Comparison of ENCODE assay signal across 2 cellular contexts in genomic region chr4:139114795-139115194, GRCh38.
A peak's percentile ranks its signal among the peaks of the same experiment; 100 is the strongest.
DNase-seq lines count a peak whose midpoint lies in the region; TF ChIP-seq lines count a peak whose summit lies in the region.
"Not testable (repeated sequence)": the region's sequence is repeated elsewhere in the genome, so short reads cannot be mapped to it uniquely, and the experiment has no call there.

No MANE protein-coding gene starts in this region.

- TF ChIP-seq POLR2A in spleen (IDR thresholded peaks at IDR 0.05): not testable (repeated sequence)

- H3K4me1 ChIP-seq in spleen: not testable (repeated sequence)

- not testable (repeated sequence) for H3K27me3 ChIP-seq in spleen (replicated peaks in 1 of 7)

- H3K36me3 ChIP-seq in spleen: peaks cover 0 to 46% (median 8%) of the 10 kb centered on the region in 6 donors

- not testable (repeated sequence) for H3K4me3 ChIP-seq in spleen

- DNase-seq in posterior vena cava (ENCODE audit: low spot score) (peak; percentile 50), spleen (peak; percentile 34)

- H3K27ac ChIP-seq in spleen: not testable (repeated sequence)

- intact Hi-C loops in posterior vena cava (cut with DNase I): not testable (repeated sequence)
- intact Hi-C loops in spleen (cut with DNase I; ENCODE audit: low total_unique reads): loop anchor here (10.0 kb wide), 1 partner anchor 50 kb away; no protein-coding TSS in a partner anchor

- not testable (repeated sequence) for TF ChIP-seq CTCF in spleen (IDR thresholded peaks at IDR 0.05 in 8 of 11, conservative IDR thresholded peaks at IDR 0.05 in 3 of 11)

- H3K9me3 ChIP-seq in spleen: not testable (repeated sequence)

- WGBS in spleen, 5 donors: 96 to 99% (median 97%) methylated on average over 17 to 18 of the region's 18 CpGs
